In genomic region chr3:67657192-67657591, GRCh38 we compare ENCODE assay signal across 23 cellular contexts.
"Had no signal": no experiment of that assay in that cellular context is flagged by ENCODE, and none has a peak within 500 bp of the region (broad histone marks: within the 10 kb centered on the region; RNA-seq: fewer than 3 reads in every experiment).

No MANE protein-coding gene starts in this region.

- H3K9me3 Mint-ChIP-seq: dendritic cell treated with granulocyte-macrophage colony-stimulating factor and Interleukin-4, amounts not matched to agents 40 ng/mL and 50 ng/mL, for 4 days; memory B cell; stimulated activated memory B cell treated with anti-CD40 and anti-IgM and Interleukin-4, amounts not matched to agents 10 μg/mL and 1 μg/mL and 100 μg/mL, for 72 hours had no signal

- H3K4me3 ChIP-seq: adrenal gland, ascending aorta, heart right ventricle, stomach, suprapubic skin, tibial nerve had no signal

- DNase-seq: activated CD4-positive, CD25-positive, alpha-beta regulatory T cell treated with anti-CD3 and anti-CD28 coated beads, Interleukin-2, amount 50 U/mL, for 72 hours; activated gamma-delta T cell treated with Interleukin-2 at 50 U/mL for 16 hours; activated T-cell treated with anti-CD3 and anti-CD28 coated beads, Interleukin-2, amount 50 U/mL, for 1 hour; adrenal gland; brain microvascular endothelial cell; caudate nucleus; effector CD4-positive, alpha-beta T cell; foreskin fibroblast; heart right ventricle; islet precursor cell; left cardiac atrium; occipital lobe; small intestine; stomach; WERI-Rb-1 had no signal

- H3K27ac Mint-ChIP-seq: activated naive CD8-positive, alpha-beta T cell; dendritic cell treated with granulocyte-macrophage colony-stimulating factor and Interleukin-4, amounts not matched to agents 40 ng/mL and 50 ng/mL, for 4 days had no signal

- H3K27me3 Mint-ChIP-seq: activated naive CD8-positive, alpha-beta T cell; memory B cell; stimulated activated memory B cell treated with anti-CD40 and anti-IgM and Interleukin-4, amounts not matched to agents 10 μg/mL and 1 μg/mL and 100 μg/mL, for 72 hours had no signal

- ATAC-seq: heart right ventricle; left cardiac atrium; sciatic nerve; stimulated activated memory B cell treated with anti-CD40 and anti-IgM and Interleukin-4, amounts not matched to agents 10 μg/mL and 1 μg/mL and 100 μg/mL, for 72 hours had no signal

- H3K4me3 Mint-ChIP-seq: activated naive CD8-positive, alpha-beta T cell; dendritic cell treated with granulocyte-macrophage colony-stimulating factor and Interleukin-4, amounts not matched to agents 40 ng/mL and 50 ng/mL, for 4 days; stimulated activated memory B cell treated with anti-CD40 and anti-IgM and Interleukin-4, amounts not matched to agents 10 μg/mL and 1 μg/mL and 100 μg/mL, for 72 hours had no signal

- H3K9me3 ChIP-seq: adrenal gland, ascending aorta, heart right ventricle, stomach, suprapubic skin, tibial nerve had no signal

- H3K36me3 ChIP-seq: adrenal gland, ascending aorta, brain microvascular endothelial cell, stomach, suprapubic skin, tibial nerve, WERI-Rb-1 had no signal

- H3K27ac ChIP-seq: adrenal gland, ascending aorta, brain microvascular endothelial cell, heart right ventricle, stomach, suprapubic skin, tibial nerve, WERI-Rb-1 had no signal

- H3K27me3 ChIP-seq: adrenal gland, ascending aorta, brain microvascular endothelial cell, heart right ventricle, stomach, suprapubic skin, tibial nerve had no signal
